23 cellular contexts compared by ENCODE assay signal in the genomic region with DNA sequence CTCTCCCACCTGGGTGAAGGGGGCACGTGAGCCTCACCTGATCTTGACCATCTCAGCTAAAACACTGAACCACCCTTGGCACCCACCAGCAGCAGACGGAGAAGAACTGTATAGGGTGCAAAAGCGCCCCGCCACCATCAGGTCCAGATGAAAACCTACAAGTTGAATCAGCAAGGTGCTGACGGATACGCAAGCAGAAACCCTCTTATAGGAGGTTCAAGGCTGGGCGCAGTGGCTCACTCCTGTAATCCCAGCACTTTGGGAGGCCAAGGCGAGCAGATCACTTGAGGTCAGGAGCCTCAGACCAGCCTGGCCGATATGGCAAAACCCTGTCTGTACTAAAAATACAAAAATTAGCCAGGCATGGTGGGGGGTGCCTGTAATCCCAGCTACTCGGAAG. TPM values are rescaled to one million over a fixed set of nuclear protein-coding genes. Genes with fewer than 3 reads are reported as not detected.
DNase-seq lines count a peak whose midpoint lies in the region; ATAC-seq and TF ChIP-seq lines count a peak whose summit lies in the region.
"Had no signal": no experiment of that assay in that cellular context is flagged by ENCODE, and none has a peak within 500 bp of the region (broad histone marks: within the 10 kb centered on the region; RNA-seq: fewer than 3 reads in every experiment).

No MANE protein-coding gene starts in this region.

- H4K20me1 ChIP-seq in BLaER1 treated with 17β-estradiol and CSF1 and Interleukin-3, amounts not matched to agents 10 nM and 100 nM: peaks cover 41 to 90% (median 74%) of the 10 kb centered on the region in 11 experiments
- H4K20me1 ChIP-seq in OCI-LY7 (ENCODE audit: insufficient read depth, low read length): no peaks in the 10 kb centered on the region

- H3K36me3 ChIP-seq in BLaER1 treated with 17β-estradiol and CSF1 and Interleukin-3, amounts not matched to agents 10 nM and 100 nM: peaks cover 4 to 13% (median 8%) of the 10 kb centered on the region in 11 experiments; a peak in 20 of 22 replicates
- H3K36me3 ChIP-seq in OCI-LY7 (ENCODE audit: insufficient read depth, low read length): peaks cover 19% of the 10 kb centered on the region
- H3K36me3 ChIP-seq in endodermal cell (ENCODE audit: control insufficient read depth, insufficient read depth, low read length): no peaks in the 10 kb centered on the region
- H3K36me3 ChIP-seq: HAP-1 had no signal

- intact Hi-C loops in CD4-positive, alpha-beta T cell (cut with DNase I, micrococcal nuclease): loop anchor here (2.0 to 10.0 kb wide), 3 partner anchors 13 to 53 kb away; a partner anchor contains a TSS
- intact Hi-C loops in OCI-LY7 (cut with micrococcal nuclease; ENCODE audit: unreplicated experiment): loop anchor here (5.0 kb wide), 1 partner anchor 155 kb away; no protein-coding TSS in a partner anchor

- H3K79me2 ChIP-seq in OCI-LY7 (ENCODE audit: insufficient read depth, low read depth, low read length): no peaks in the 10 kb centered on the region

- H3K27ac ChIP-seq in BLaER1 treated with 17β-estradiol and CSF1 and Interleukin-3, amounts not matched to agents 10 nM and 100 nM: no peak overlapping the region
- no peak overlapping the region for H3K27ac ChIP-seq in CD4-positive, alpha-beta T cell (ENCODE audit: low read depth, low read length)
- H3K27ac ChIP-seq in OCI-LY7 (ENCODE audit: low read depth, low read length, poor library complexity, severe bottlenecking) (no peak overlapping the region), substantia nigra (ENCODE audit: low read depth, low read length, poor library complexity, severe bottlenecking) (no peak overlapping the region), endodermal cell (ENCODE audit: low read depth, low read length) (no peak overlapping the region)
- H3K27ac ChIP-seq: gastroesophageal sphincter, sigmoid colon had no signal

- no peak overlapping the region for H3K4me3 ChIP-seq in BLaER1 treated with 17β-estradiol and CSF1 and Interleukin-3, amounts not matched to agents 10 nM and 100 nM
- H3K4me3 ChIP-seq in OCI-LY7 (ENCODE audit: low read depth, low read length, poor library complexity, severe bottlenecking) (no peak overlapping the region), endodermal cell (ENCODE audit: low read length) (no peak overlapping the region)
- H3K4me3 ChIP-seq: gastroesophageal sphincter, HAP-1, sigmoid colon, upper lobe of left lung had no signal

- no peaks in the 10 kb centered on the region for H3K9me3 Mint-ChIP-seq in CD4-positive, alpha-beta T cell
- no peaks in the 10 kb centered on the region for H3K9me3 Mint-ChIP-seq in memory B cell
- no peaks in the 10 kb centered on the region for H3K9me3 Mint-ChIP-seq in endodermal cell
- H3K9me3 Mint-ChIP-seq: activated CD4-positive, alpha-beta memory T cell treated with anti-CD3 and anti-CD28 coated beads, Interleukin-2, amount 10 ng/mL, durations not matched to agents 7 days and 5 days had no signal

- no peak overlapping the region for H3K9ac ChIP-seq in BLaER1 treated with 17β-estradiol and CSF1 and Interleukin-3, amounts not matched to agents 10 nM and 100 nM
- H3K9ac ChIP-seq in endodermal cell (ENCODE audit: extremely low read depth, low read length, poor library complexity, severe bottlenecking): no peak overlapping the region

- 94% methylated on average over 8 to 10 of the region's 10 CpGs for WGBS in endodermal cell (ENCODE audit: insufficient coverage in 1 of 2, insufficient read length in 1 of 2), 2 experiments

- H3K36me3 Mint-ChIP-seq in CD4-positive, alpha-beta T cell (ENCODE audit: low read depth): peaks cover 13% of the 10 kb centered on the region
- peaks cover 11% of the 10 kb centered on the region for H3K36me3 Mint-ChIP-seq in memory B cell
- no peaks in the 10 kb centered on the region for H3K36me3 Mint-ChIP-seq in endodermal cell (ENCODE audit: low read depth)

- peak overlapping the region; percentile 32 to 96 (median 73); a peak in 19 of 22 replicates for H3K4me2 ChIP-seq in BLaER1 treated with 17β-estradiol and CSF1 and Interleukin-3, amounts not matched to agents 10 nM and 100 nM
- 0 out of 2 replicates have a peak overlapping the region, but pooled peaks have one; percentile 8 for H3K4me2 ChIP-seq in OCI-LY7 (ENCODE audit: low read length)

- no peaks in the 10 kb centered on the region for H3K9me2 ChIP-seq in OCI-LY7 (ENCODE audit: insufficient read depth, low read length)

- peaks cover 69 to 98% (median 94%) of the 10 kb centered on the region in 10 experiments for H3K4me1 ChIP-seq in BLaER1 treated with 17β-estradiol and CSF1 and Interleukin-3, amounts not matched to agents 10 nM and 100 nM
- H3K4me1 ChIP-seq in OCI-LY7 (ENCODE audit: insufficient read depth, low read length, poor library complexity, severe bottlenecking): peaks cover 43% of the 10 kb centered on the region
- H3K4me1 ChIP-seq in endodermal cell (ENCODE audit: control insufficient read depth, insufficient read depth, low read length): no peaks in the 10 kb centered on the region
- H3K4me1 ChIP-seq: HAP-1 had no signal

- CTCF ChIA-PET in CD4-positive, alpha-beta T cell (lab: Charles Lee): interaction anchor here (1.1 kb wide), 2 partner anchors 18 to 47 kb away, joined by 4 to 7 read pairs; no protein-coding TSS in a partner anchor
- CTCF ChIA-PET in OCI-LY7 (lab: Charles Lee; ENCODE audit: unreplicated experiment): no interaction called here

- ATAC-seq in CD4-positive, alpha-beta T cell (ENCODE audit: poor library complexity): no peak
- ATAC-seq in memory B cell (ENCODE audit: low read depth) (no peak), GM18861 (IDR thresholded peaks at IDR 0.05; ENCODE audit: unreplicated experiment) (no peak)
- ATAC-seq: gastroesophageal sphincter had no signal

- no peak for DNase-seq in CD4-positive, alpha-beta T cell
- DNase-seq in OCI-LY7 (ENCODE audit: low spot score) (no peak), memory B cell (ENCODE audit: low spot score in 2 of 2) (no peak), substantia nigra (lab: John Stamatoyannopoulos, UW) (no peak), endodermal cell (no peak), SHP77 treated with DMSO at 0.1 percent for 48 hours (lab: John Stamatoyannopoulos, UW) (no peak)
- DNase-seq: activated naive CD4-positive, alpha-beta T cell; amygdala; cortex of kidney; midbrain; NCI-H226; posterior cingulate gyrus; sigmoid colon had no signal

- peaks cover 25% of the 10 kb centered on the region for H3K27me3 Mint-ChIP-seq in CD4-positive, alpha-beta T cell
- no peaks in the 10 kb centered on the region for H3K27me3 Mint-ChIP-seq in memory B cell
- H3K27me3 Mint-ChIP-seq in endodermal cell (ENCODE audit: insufficient read depth): peaks cover 26% of the 10 kb centered on the region

- H3K27me3 ChIP-seq in BLaER1 treated with 17β-estradiol and CSF1 and Interleukin-3, amounts not matched to agents 10 nM and 100 nM: peaks cover 49 to 79% (median 73%) of the 10 kb centered on the region in 11 experiments
- peaks cover 19% of the 10 kb centered on the region for H3K27me3 ChIP-seq in CD4-positive, alpha-beta T cell (ENCODE audit: control insufficient read depth, insufficient read depth, low read length)
- peaks cover 14% of the 10 kb centered on the region for H3K27me3 ChIP-seq in endodermal cell (ENCODE audit: control insufficient read depth, insufficient read depth, low read length, poor library complexity, severe bottlenecking)

- H3K9me3 ChIP-seq in BLaER1 treated with 17β-estradiol and CSF1 and Interleukin-3, amounts not matched to agents 10 nM and 100 nM (replicated peaks in 1 of 11): no peaks in the 10 kb centered on the region; a peak in 1 of 22 replicates
- no peaks in the 10 kb centered on the region for H3K9me3 ChIP-seq in CD4-positive, alpha-beta T cell (ENCODE audit: control insufficient read depth, low read length)
- H3K9me3 ChIP-seq in OCI-LY7 (ENCODE audit: low read length) (no peaks in the 10 kb centered on the region), endodermal cell (ENCODE audit: control insufficient read depth, low read length) (no peaks in the 10 kb centered on the region)
- H3K9me3 ChIP-seq: gastroesophageal sphincter, HAP-1, sigmoid colon, upper lobe of left lung had no signal

- no peak for TF ChIP-seq CTCF in CD4-positive, alpha-beta T cell (IDR thresholded peaks at IDR 0.05)
- TF ChIP-seq CTCF in OCI-LY7 (conservative IDR thresholded peaks at IDR 0.05; ENCODE audit: low read length) (no peak), endodermal cell (conservative IDR thresholded peaks at IDR 0.05) (no peak)

- H3K4me1 Mint-ChIP-seq in CD4-positive, alpha-beta T cell (ENCODE audit: low read depth): peaks cover 39% of the 10 kb centered on the region
- H3K4me1 Mint-ChIP-seq in memory B cell: peaks cover 45% of the 10 kb centered on the region
- no peaks in the 10 kb centered on the region for H3K4me1 Mint-ChIP-seq in endodermal cell

- H2AFZ ChIP-seq in OCI-LY7 (ENCODE audit: low read length): no peak overlapping the region

- BruUV-seq in OCI-LY7 (replicated peaks; lab: Mats Ljungman, UMichigan): no TSS peak

- H3K4me3 Mint-ChIP-seq in CD4-positive, alpha-beta T cell: peak overlapping the region; percentile 82
- peak overlapping the region; percentile 55 for H3K4me3 Mint-ChIP-seq in memory B cell
- H3K4me3 Mint-ChIP-seq in endodermal cell: no peak overlapping the region
- H3K4me3 Mint-ChIP-seq: activated CD4-positive, alpha-beta memory T cell treated with anti-CD3 and anti-CD28 coated beads, Interleukin-2, amount 10 ng/mL, durations not matched to agents 7 days and 5 days had no signal

- peak overlapping the region; percentile 80 for H3K27ac Mint-ChIP-seq in CD4-positive, alpha-beta T cell
- H3K27ac Mint-ChIP-seq in memory B cell: peak overlapping the region; percentile 84
- H3K27ac Mint-ChIP-seq in endodermal cell: no peak overlapping the region
- H3K27ac Mint-ChIP-seq: activated CD4-positive, alpha-beta memory T cell treated with anti-CD3 and anti-CD28 coated beads, Interleukin-2, amount 10 ng/mL, durations not matched to agents 7 days and 5 days had no signal

- POLR2A ChIA-PET in CD4-positive, alpha-beta T cell (lab: Charles Lee): interaction anchor here (1.3 to 5.1 kb wide), 4 partner anchors 12 to 66 kb away, joined by 3 to 24 read pairs (median 6); no protein-coding TSS in a partner anchor
- POLR2A ChIA-PET in OCI-LY7 (lab: Charles Lee): no interaction called here

RNA-seq across cellular contexts. Expression of a gene that starts 0.6 kb away (rescaled TPM):
- total RNA-seq in CD4-positive, alpha-beta T cell: under 1 TPM in 1 of 2 experiments, not detected in 1; 0.77 TPM
- not detected in 2 replicates for total RNA-seq in OCI-LY7 (2014; rRNA removed; shearing (Covaris generic))
- total RNA-seq in OCI-LY7 (2022) (0.50 and 0.86 TPM in 2 replicates), endodermal cell (not detected)
- polyA plus RNA-seq in endodermal cell (2013, experiment 1 of 2): not detected
- not detected for polyA plus RNA-seq in endodermal cell (2013, experiment 2 of 2)
- total RNA-seq: Daoy, gastroesophageal sphincter, liver, sigmoid colon, subcutaneous adipose tissue had no signal
- polyA plus RNA-seq: liver, neural cell had no signal

RNA-seq across cellular contexts. Expression of a gene that starts 13.1 kb away (rescaled TPM):
- 100 to 1,000 TPM; 292 to 294 TPM for total RNA-seq in CD4-positive, alpha-beta T cell
- total RNA-seq in OCI-LY7 (2014; rRNA removed; shearing (Covaris generic)): 601 and 647 TPM in 2 replicates
- total RNA-seq in OCI-LY7 (2022) (315 and 359 TPM in 2 replicates), endodermal cell (100 to 1,000 TPM; 188 to 220 TPM)
- 63.0 TPM for polyA plus RNA-seq in endodermal cell (2013, experiment 1 of 2)
- 54.6 TPM for polyA plus RNA-seq in endodermal cell (2013, experiment 2 of 2)

RNA-seq across cellular contexts. Expression of a gene that starts 25.1 kb away (rescaled TPM):
- total RNA-seq in CD4-positive, alpha-beta T cell: 10 to 100 TPM; 74.2 to 76.9 TPM
- total RNA-seq in OCI-LY7 (2014; rRNA removed; shearing (Covaris generic)): 65.6 and 74.4 TPM in 2 replicates
- total RNA-seq in OCI-LY7 (2022) (136 and 158 TPM in 2 replicates), endodermal cell (10 to 100 TPM; 79.8 to 81.4 TPM)
- 111 TPM for polyA plus RNA-seq in endodermal cell (2013, experiment 1 of 2)
- 106 TPM for polyA plus RNA-seq in endodermal cell (2013, experiment 2 of 2)

RNA-seq across cellular contexts. Expression of a gene that starts 48.5 kb away (rescaled TPM):
- 1 to 10 TPM; 3.0 to 3.5 TPM for total RNA-seq in CD4-positive, alpha-beta T cell
- 2.4 and 3.1 TPM in 2 replicates for total RNA-seq in OCI-LY7 (2014; rRNA removed; shearing (Covaris generic))
- total RNA-seq in OCI-LY7 (2022): 1.6 and 3.3 TPM in 2 replicates
- total RNA-seq in endodermal cell: 1 to 10 TPM in 1 of 2 donors, under 1 TPM in 1; 0.77 to 2.1 TPM
- polyA plus RNA-seq in endodermal cell (2013, experiment 1 of 2): 0.75 TPM
- polyA plus RNA-seq in endodermal cell (2013, experiment 2 of 2): 0.46 TPM
- total RNA-seq: Daoy had no signal
- polyA plus RNA-seq: neural cell had no signal
